Comparison of ENCODE assay signal across 20 cellular contexts in genomic region chr9:120940573-120940972, GRCh38.
"Had no signal": no experiment of that assay in that cellular context is flagged by ENCODE, and none has a peak within 500 bp of the region (broad histone marks: within the 10 kb centered on the region; RNA-seq: fewer than 3 reads in every experiment).

No MANE protein-coding gene starts in this region.

- FAIRE-seq: islet of Langerhans, TTC549 had no signal

- H3K36me3 ChIP-seq: brain microvascular endothelial cell, left lung, prostate gland, right lobe of liver, spleen, tibial nerve, uterus had no signal

- H3K9me3 Mint-ChIP-seq: activated CD4-positive, alpha-beta T cell treated with anti-CD3 and anti-CD28 coated beads, Interleukin-2, amount 10 ng/mL, durations not matched to agents 24 days and 14 days; activated naive CD8-positive, alpha-beta T cell treated with anti-CD3 and anti-CD28 coated beads, Interleukin-2, amount 10 ng/mL, durations not matched to agents 7 days and 5 days; naive thymus-derived CD8-positive, alpha-beta T cell had no signal

- H3K36me3 Mint-ChIP-seq: activated naive CD8-positive, alpha-beta T cell treated with anti-CD3 and anti-CD28 coated beads, Interleukin-2, amount 10 ng/mL, durations not matched to agents 7 days and 5 days; naive thymus-derived CD8-positive, alpha-beta T cell had no signal

- H3K27me3 Mint-ChIP-seq: activated B cell treated with CpG ODN at 0.5 μM for 24 hours; activated naive CD8-positive, alpha-beta T cell treated with anti-CD3 and anti-CD28 coated beads, Interleukin-2, amount 10 ng/mL, durations not matched to agents 7 days and 5 days; dendritic cell treated with granulocyte-macrophage colony-stimulating factor and Interleukin-4, amounts not matched to agents 40 ng/mL and 50 ng/mL, for 4 days; naive thymus-derived CD8-positive, alpha-beta T cell; T-helper 17 cell had no signal

- DNase-seq: activated B cell treated with CpG ODN at 0.5 μM for 24 hours; activated CD4-positive, alpha-beta T cell treated with anti-CD3 and anti-CD28 coated beads, Interleukin-2, amount 10 ng/mL, durations not matched to agents 24 days and 14 days; activated CD8-positive, alpha-beta memory T cell treated with anti-CD3 and anti-CD28 coated beads, Interleukin-2, amount 50 U/mL, for 48 hours; activated naive CD4-positive, alpha-beta T cell; activated naive CD8-positive, alpha-beta T cell treated with anti-CD3 and anti-CD28 coated beads, Interleukin-2, amount 10 ng/mL, durations not matched to agents 7 days and 5 days; brain microvascular endothelial cell; cerebellar nuclear complex; effector memory CD4-positive, alpha-beta T cell; left lung; naive thymus-derived CD8-positive, alpha-beta T cell; occipital lobe; right lobe of liver; spleen; T-helper 17 cell; uterus had no signal

- H3K9me3 ChIP-seq: left lung, prostate gland, right lobe of liver, spleen, tibial nerve, uterus had no signal

- ATAC-seq: left lung; naive thymus-derived CD8-positive, alpha-beta T cell; right lobe of liver; T-helper 17 cell had no signal

- H3K4me3 Mint-ChIP-seq: activated B cell treated with CpG ODN at 0.5 μM for 24 hours; activated CD4-positive, alpha-beta T cell treated with anti-CD3 and anti-CD28 coated beads, Interleukin-2, amount 10 ng/mL, durations not matched to agents 24 days and 14 days; activated naive CD8-positive, alpha-beta T cell treated with anti-CD3 and anti-CD28 coated beads, Interleukin-2, amount 10 ng/mL, durations not matched to agents 7 days and 5 days; dendritic cell treated with granulocyte-macrophage colony-stimulating factor and Interleukin-4, amounts not matched to agents 40 ng/mL and 50 ng/mL, for 4 days; naive thymus-derived CD8-positive, alpha-beta T cell; T-helper 17 cell had no signal

- H3K27me3 ChIP-seq: brain microvascular endothelial cell, left lung, right lobe of liver, spleen, tibial nerve, uterus had no signal

- H3K4me3 ChIP-seq: left lung, prostate gland, right lobe of liver, spleen, tibial nerve, uterus had no signal

- H3K27ac ChIP-seq: brain microvascular endothelial cell, left lung, right lobe of liver, spleen had no signal

- H3K27ac Mint-ChIP-seq: activated B cell treated with CpG ODN at 0.5 μM for 24 hours; activated CD4-positive, alpha-beta T cell treated with anti-CD3 and anti-CD28 coated beads, Interleukin-2, amount 10 ng/mL, durations not matched to agents 24 days and 14 days; dendritic cell treated with granulocyte-macrophage colony-stimulating factor and Interleukin-4, amounts not matched to agents 40 ng/mL and 50 ng/mL, for 4 days; T-helper 17 cell had no signal
